27 cellular contexts compared by ENCODE assay signal in the genomic region with DNA sequence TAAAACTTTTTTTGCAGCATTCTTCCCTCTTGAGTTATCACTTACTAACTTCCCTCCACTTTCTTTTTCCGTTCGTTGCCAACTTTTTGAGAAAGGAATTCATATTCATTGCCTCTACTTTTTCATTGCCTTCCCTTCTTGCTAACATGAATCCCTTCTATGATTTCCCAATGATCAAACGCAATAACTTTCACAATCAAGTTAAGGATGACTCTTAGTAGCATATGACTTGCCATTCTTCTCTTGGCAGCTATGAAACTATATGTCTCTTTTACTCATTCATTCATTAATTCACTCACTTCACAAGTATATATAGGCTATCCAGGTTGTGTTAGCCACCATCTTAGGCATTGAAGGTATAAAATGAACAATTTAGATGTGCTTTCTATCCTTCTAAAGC. TPM values are rescaled to one million over a fixed set of nuclear protein-coding genes. Genes with fewer than 3 reads are reported as not detected.
"Had no signal": no experiment of that assay in that cellular context is flagged by ENCODE, and none has a peak within 500 bp of the region (broad histone marks: within the 10 kb centered on the region; RNA-seq: fewer than 3 reads in every experiment).

No MANE protein-coding gene starts in this region.

- H3K4me1 Mint-ChIP-seq: activated CD4-positive, alpha-beta T cell treated with anti-CD3 and anti-CD28 coated beads, Interleukin-2, amount 10 ng/mL, durations not matched to agents 7 days and 5 days; activated naive CD4-positive, alpha-beta T cell treated with anti-CD3 and anti-CD28 coated beads, Interleukin-2, amount 50 U/mL, for 24 hours; endodermal cell had no signal

- H3K27ac ChIP-seq: epithelial cell of prostate, gastroesophageal sphincter, heart left ventricle, ovary, prostate gland, SK-N-MC, testis, upper lobe of left lung, VCaP had no signal

- H3K4me1 ChIP-seq: breast epithelium, gastroesophageal sphincter, heart left ventricle, prostate gland, testis, upper lobe of left lung had no signal

- H3K36me3 ChIP-seq: breast epithelium, gastroesophageal sphincter, heart left ventricle, ovary, prostate gland, upper lobe of left lung had no signal

- H3K9me3 ChIP-seq: breast epithelium, gastroesophageal sphincter, ovary, prostate gland, testis, upper lobe of left lung had no signal

- H3K27ac Mint-ChIP-seq: activated CD4-positive, alpha-beta T cell treated with anti-CD3 and anti-CD28 coated beads, Interleukin-2, amount 10 ng/mL, durations not matched to agents 7 days and 5 days; activated CD8-positive, alpha-beta T cell treated with anti-CD3 and anti-CD28 coated beads for 36 hours; activated naive CD4-positive, alpha-beta T cell treated with anti-CD3 and anti-CD28 coated beads, Interleukin-2, amount 50 U/mL, for 24 hours; activated T-helper 1 cell treated with anti-CD3 and anti-CD28 coated beads, Interleukin-12 subunit alpha, Interleukin-12 subunit beta, Interleukin-2, Interleukin-4 antibody, amounts not matched to agents 30 ng/mL and 10 ng/mL and 1 ng/mL, durations not matched to agents 14 hours and 24 hours and 36 hours; endodermal cell; mesothelial cell of epicardium; natural killer cell treated with Interleukin-12 subunit alpha and Interleukin-12 subunit beta and Interleukin-15 and Interleukin-18, amount 100 ng/mL, for 72 hours; stimulated activated naive B cell treated with anti-CD40 and anti-IgM and Interleukin-4, amounts not matched to agents 10 μg/mL and 1 μg/mL and 100 μg/mL, for 72 hours had no signal

- H3K36me3 Mint-ChIP-seq: activated naive CD4-positive, alpha-beta T cell treated with anti-CD3 and anti-CD28 coated beads, Interleukin-2, amount 50 U/mL, for 24 hours; mesothelial cell of epicardium had no signal

- DNase-seq: activated CD4-positive, alpha-beta T cell treated with anti-CD3 and anti-CD28 coated beads, Interleukin-2, amount 10 ng/mL, durations not matched to agents 7 days and 5 days; activated CD4-positive, CD25-positive, alpha-beta regulatory T cell treated with anti-CD3 and anti-CD28 coated beads, Interleukin-2, amount 50 U/mL, for 72 hours; activated CD8-positive, alpha-beta T cell treated with anti-CD3 and anti-CD28 coated beads for 36 hours; activated gamma-delta T cell; cerebellar nuclear complex; cortex of kidney; endodermal cell; heart left ventricle; ovary; stimulated activated CD4-positive, alpha-beta T cell treated with anti-CD3 and anti-CD28 coated beads, Interleukin-2, amount 100 ng/mL, for 48 hours; stimulated activated CD8-positive, alpha-beta memory T cell treated with anti-CD3 and anti-CD28 coated beads, Interleukin-4, amount 100 ng/mL, for 48 hours; stimulated activated naive B cell treated with anti-CD40 and anti-IgM and Interleukin-4, amounts not matched to agents 10 μg/mL and 1 μg/mL and 100 μg/mL, for 72 hours; testis; upper lobe of left lung had no signal

- H3K9me3 Mint-ChIP-seq: activated CD4-positive, alpha-beta T cell treated with anti-CD3 and anti-CD28 coated beads, Interleukin-2, amount 10 ng/mL, durations not matched to agents 7 days and 5 days; activated CD8-positive, alpha-beta T cell treated with anti-CD3 and anti-CD28 coated beads for 36 hours; activated T-helper 1 cell treated with anti-CD3 and anti-CD28 coated beads, Interleukin-12 subunit alpha, Interleukin-12 subunit beta, Interleukin-2, Interleukin-4 antibody, amounts not matched to agents 30 ng/mL and 10 ng/mL and 1 ng/mL, durations not matched to agents 14 hours and 24 hours and 36 hours had no signal

- H3K4me3 ChIP-seq: breast epithelium, gastroesophageal sphincter, heart left ventricle, lung, ovary, prostate gland, SK-N-MC, testis, upper lobe of left lung had no signal

- H3K4me3 Mint-ChIP-seq: activated CD4-positive, alpha-beta T cell treated with anti-CD3 and anti-CD28 coated beads, Interleukin-2, amount 10 ng/mL, durations not matched to agents 7 days and 5 days; activated CD8-positive, alpha-beta T cell treated with anti-CD3 and anti-CD28 coated beads for 36 hours; activated naive CD4-positive, alpha-beta T cell treated with anti-CD3 and anti-CD28 coated beads, Interleukin-2, amount 50 U/mL, for 24 hours; activated T-helper 1 cell treated with anti-CD3 and anti-CD28 coated beads, Interleukin-12 subunit alpha, Interleukin-12 subunit beta, Interleukin-2, Interleukin-4 antibody, amounts not matched to agents 30 ng/mL and 10 ng/mL and 1 ng/mL, durations not matched to agents 14 hours and 24 hours and 36 hours; endodermal cell; mesothelial cell of epicardium; natural killer cell treated with Interleukin-12 subunit alpha and Interleukin-12 subunit beta and Interleukin-15 and Interleukin-18, amount 100 ng/mL, for 72 hours; stimulated activated naive B cell treated with anti-CD40 and anti-IgM and Interleukin-4, amounts not matched to agents 10 μg/mL and 1 μg/mL and 100 μg/mL, for 72 hours had no signal

- H3K27me3 ChIP-seq: breast epithelium, gastroesophageal sphincter, ovary, testis, upper lobe of left lung had no signal

RNA-seq across cellular contexts. Expression of a gene that starts 16.6 kb away (rescaled TPM):
- total RNA-seq: activated CD4-positive, alpha-beta T cell treated with anti-CD3 and anti-CD28 coated beads, Interleukin-2, amount 10 ng/mL, durations not matched to agents 7 days and 5 days; activated T-helper 1 cell treated with anti-CD3 and anti-CD28 coated beads, Interleukin-12 subunit alpha, Interleukin-12 subunit beta, Interleukin-2, Interleukin-4 antibody, amounts not matched to agents 30 ng/mL and 10 ng/mL and 1 ng/mL, durations not matched to agents 14 hours and 24 hours and 36 hours; T-helper 2 cell treated with Interferon-gamma antibody and Interleukin-4, amounts not matched to agents 100 ng/mL and 5 ng/mL, for 36 hours had no signal
- polyA plus RNA-seq: keratinocyte had no signal
